Comparison of ENCODE assay signal across 32 cellular contexts in genomic region chr3:21835266-21835665, GRCh38.
DNase-seq lines count a peak whose midpoint lies in the region; ATAC-seq and TF ChIP-seq lines count a peak whose summit lies in the region.
"Had no signal": no experiment of that assay in that cellular context is flagged by ENCODE, and none has a peak within 500 bp of the region (broad histone marks: within the 10 kb centered on the region; RNA-seq: fewer than 3 reads in every experiment).

No MANE protein-coding gene starts in this region.

- ATAC-seq in PC-3 (peak; percentile 70), gastroesophageal sphincter (no peak), HG03139 (IDR thresholded peaks at IDR 0.05; ENCODE audit: unreplicated experiment) (no peak)
- ATAC-seq: activated T-helper 17 cell treated with anti-CD3 and anti-CD28 coated beads, Interleukin-2, amount 50 U/mL, for 72 hours; GM12878; left cardiac atrium; stimulated activated naive B cell treated with anti-CD40 and anti-IgM and Interleukin-4, amounts not matched to agents 10 μg/mL and 1 μg/mL and 100 μg/mL, for 72 hours had no signal

- CTCF ChIA-PET in PC-3 (lab: Charles Lee) = no interaction called here

- H3K4me3 ChIP-seq in PC-3 (ENCODE audit: low read length) = no peak overlapping the region
- no peak overlapping the region for H3K4me3 ChIP-seq in skeletal muscle cell (ENCODE audit: low read depth, low read length)
- H3K4me3 ChIP-seq in gastroesophageal sphincter = no peak overlapping the region
- no peak overlapping the region for H3K4me3 ChIP-seq in effector memory CD4-positive, alpha-beta T cell (ENCODE audit: insufficient read depth, low read depth, low read length, poor library complexity, severe bottlenecking)
- H3K4me3 ChIP-seq: cardiac muscle cell, coronary artery, GM12878, hepatocyte, ovary, Peyer's patch, skin epidermis had no signal

- WGBS in gastroesophageal sphincter (ENCODE audit: low coverage in 1 of 2), 2 donors = 69 to 80% methylated on average over 2 of the region's 2 CpGs

- intact Hi-C loops in PC-3 (cut with micrococcal nuclease) = no loop called here

- no peaks in the 10 kb centered on the region for H3K9me3 ChIP-seq in PC-3 (ENCODE audit: low read length)
- H3K9me3 ChIP-seq in gastroesophageal sphincter = no peaks in the 10 kb centered on the region
- no peaks in the 10 kb centered on the region for H3K9me3 ChIP-seq in effector memory CD4-positive, alpha-beta T cell (ENCODE audit: control insufficient read depth, low read length)
- H3K9me3 ChIP-seq: ovary, Peyer's patch had no signal

- H4K20me1 ChIP-seq in PC-3 (ENCODE audit: low read length) = no peaks in the 10 kb centered on the region

- H3K27ac ChIP-seq in PC-3 (ENCODE audit: low read length) (0 out of 2 replicates have a peak overlapping the region, but pooled peaks have one; percentile 26), gastroesophageal sphincter (no peak overlapping the region)
- no peak overlapping the region for H3K27ac ChIP-seq in effector memory CD4-positive, alpha-beta T cell (ENCODE audit: insufficient read depth, low read length, poor library complexity, severe bottlenecking)
- H3K27ac ChIP-seq: C4-2B, cardiac muscle cell, coronary artery, hepatocyte, KMS-11, ovary, Peyer's patch, VCaP had no signal

- H3K9ac ChIP-seq in PC-3 (ENCODE audit: low read length) = no peak overlapping the region
- H3K9ac ChIP-seq: KMS-11 had no signal

- H3K4me1 ChIP-seq in PC-3 (ENCODE audit: insufficient read depth, low read length) (peaks cover 9% of the 10 kb centered on the region; the same call in 1 of the 2 replicates), gastroesophageal sphincter (peaks cover 0 to 7% (median 0%) of the 10 kb centered on the region in 3 donors)
- H3K4me1 ChIP-seq in effector memory CD4-positive, alpha-beta T cell (ENCODE audit: control insufficient read depth, insufficient read depth, low read length, poor library complexity, severe bottlenecking) = no peaks in the 10 kb centered on the region
- H3K4me1 ChIP-seq: Peyer's patch had no signal

- TF ChIP-seq POLR2A in gastroesophageal sphincter (IDR thresholded peaks at IDR 0.05) = no peak

- peak overlapping the region; percentile 28; the same call in 1 of the 2 replicates for H2AFZ ChIP-seq in PC-3 (ENCODE audit: low read length)
- H2AFZ ChIP-seq: hepatocyte had no signal

- no peaks in the 10 kb centered on the region for H3K9me2 ChIP-seq in PC-3 (replicated peaks; ENCODE audit: low read length)

- no TSS peak for BruUV-seq in PC-3 (replicated peaks; lab: Mats Ljungman, UMichigan)

- H3K36me3 ChIP-seq in PC-3 (ENCODE audit: low read depth, low read length) = no peaks in the 10 kb centered on the region
- no peaks in the 10 kb centered on the region for H3K36me3 ChIP-seq in gastroesophageal sphincter
- no peaks in the 10 kb centered on the region for H3K36me3 ChIP-seq in effector memory CD4-positive, alpha-beta T cell (ENCODE audit: control insufficient read depth, insufficient read depth, low read length)
- H3K36me3 ChIP-seq: cardiac muscle cell, ovary, Peyer's patch had no signal

- TF ChIP-seq CTCF in PC-3 (conservative IDR thresholded peaks at IDR 0.05; ENCODE audit: low read depth, low read length) (no peak), gastroesophageal sphincter (IDR thresholded peaks at IDR 0.05) (no peak)

- H3K4me2 ChIP-seq in PC-3 (ENCODE audit: low read length) = peak overlapping the region; percentile 20; the same call in 1 of the 2 replicates
- H3K4me2 ChIP-seq: hepatocyte, KMS-11 had no signal

- peak; percentile 30 for DNase-seq in G401 (ENCODE audit: low spot score)
- peak; percentile 52 for DNase-seq in PC-3
- peak; percentile 34 for DNase-seq in fibroblast of gingiva (ENCODE audit: low read depth)
- peak; percentile 44 for DNase-seq in skeletal muscle cell (ENCODE audit: low read depth)
- DNase-seq in NCI-H1105 treated with DMSO at 0.1 percent for 48 hours (lab: John Stamatoyannopoulos, UW) = no peak
- no peak for DNase-seq in effector memory CD4-positive, alpha-beta T cell
- DNase-seq: activated CD4-positive, alpha-beta T cell treated with anti-CD3 and anti-CD28 coated beads for 4 hours; activated naive CD4-positive, alpha-beta T cell treated with anti-CD3 and anti-CD28 coated beads, Interleukin-2, amount 50 U/mL, for 16 hours; amniotic stem cell; DND-41; effector CD8-positive, alpha-beta T cell; H7; left cardiac atrium; mammary epithelial cell; NCI-H1417; NCI-H2029; NCI-H526 treated with DMSO at 0.1 percent for 48 hours; ovary; Peyer's patch; SHP77; stimulated activated naive B cell treated with anti-CD40 and anti-IgM and Interleukin-4, amounts not matched to agents 10 μg/mL and 1 μg/mL and 100 μg/mL, for 72 hours had no signal

- POLR2A ChIA-PET in PC-3 (lab: Charles Lee; ENCODE audit: unreplicated experiment) = no interaction called here

- no peak for TF ChIP-seq EP300 in gastroesophageal sphincter (IDR thresholded peaks at IDR 0.05)

- H3K27me3 ChIP-seq in PC-3 (ENCODE audit: low read length) (no peaks in the 10 kb centered on the region), gastroesophageal sphincter (no peaks in the 10 kb centered on the region)
- H3K27me3 ChIP-seq in effector memory CD4-positive, alpha-beta T cell (replicated peaks; ENCODE audit: control insufficient read depth, insufficient read depth, low read length, poor library complexity, severe bottlenecking) = no peaks in the 10 kb centered on the region
- H3K27me3 ChIP-seq: cardiac muscle cell, hepatocyte, ovary, Peyer's patch had no signal

- in situ Hi-C loops in G401 (cut with HindIII; ENCODE audit: low sequenced_read_pairs) = no loop called here

- no peaks in the 10 kb centered on the region for H3K79me2 ChIP-seq in PC-3 (ENCODE audit: low read length)
- H3K79me2 ChIP-seq: hepatocyte had no signal

- no peaks in the 10 kb centered on the region for H3F3A ChIP-seq in PC-3 (ENCODE audit: low read length, unreplicated experiment)

Comparison
In these comparisons a context has a peak if more than half of its experiments do, and no peak if none do; other contexts are left out.
1. DNase-seq: peak in G401 (single experiment), PC-3 (single experiment), fibroblast of gingiva (single experiment) and skeletal muscle cell (single experiment); none in NCI-H1105 treated with DMSO at 0.1 percent for 48 hours (single experiment) and effector memory CD4-positive, alpha-beta T cell (0 of 3).